8 cellular contexts compared by ENCODE assay signal in genomic region chr4:75724066-75724866, GRCh38. TPM values are rescaled to one million over a fixed set of nuclear protein-coding genes. Genes with fewer than 3 reads are reported as not detected.
A peak's percentile ranks its signal among the peaks of the same experiment; 100 is the strongest.
DNase-seq lines count a peak whose midpoint lies in the region; ATAC-seq, FAIRE-seq and TF ChIP-seq lines count a peak whose summit lies in the region.

TSS of gene USO1 (plus strand) at chr4:75724577. CDS start at chr4:75724820, 243 bp downstream.

- H3K79me2 ChIP-seq in OCI-LY1 (ENCODE audit: insufficient read depth, low read length), result peaks cover 24% of the 10 kb centered on the region; the same call in 1 of the 2 replicates

- H4K20me1 ChIP-seq in OCI-LY1 (ENCODE audit: insufficient read depth, low read length), result no peaks in the 10 kb centered on the region

- H3K4me1 Mint-ChIP-seq in mesothelial cell of epicardium, result peaks cover 42% of the 10 kb centered on the region

- no peaks in the 10 kb centered on the region for H3F3A ChIP-seq in OCI-LY1 (ENCODE audit: insufficient read depth, low read length)

- FAIRE-seq in endometrium (lab: Jason Lieb, UNC), result peak; percentile 89

- H3K4me3 Mint-ChIP-seq in mesothelial cell of epicardium, result peak within 1 kb of the TSS; percentile 97

- peak within 1 kb of the TSS; percentile 90 for H3K4me2 ChIP-seq in OCI-LY1 (ENCODE audit: low read length)

- H3K9me2 ChIP-seq in OCI-LY1 (ENCODE audit: low read depth, low read length), result no peaks in the 10 kb centered on the region

- peaks cover 52% of the 10 kb centered on the region for H3K4me1 ChIP-seq in OCI-LY1 (ENCODE audit: insufficient read depth, low read length, severe bottlenecking)

- H3K27ac ChIP-seq in OCI-LY1 (ENCODE audit: low read depth, low read length, poor library complexity, severe bottlenecking), result peak within 1 kb of the TSS; percentile 70

- no peaks in the 10 kb centered on the region for H3K9me3 Mint-ChIP-seq in mesothelial cell of epicardium

- peak within 1 kb of the TSS; percentile 77 for H3K4me3 ChIP-seq in OCI-LY1 (ENCODE audit: low read depth, low read length, poor library complexity, severe bottlenecking)

- no peaks in the 10 kb centered on the region for H3K27me3 ChIP-seq in OCI-LY1 (ENCODE audit: insufficient read depth, low read length)

- no peaks in the 10 kb centered on the region for H3K36me3 ChIP-seq in OCI-LY1 (ENCODE audit: insufficient read depth, low read length)

- peak within 1 kb of the TSS; percentile 30; the same call in 1 of the 2 replicates for H2AFZ ChIP-seq in OCI-LY1 (ENCODE audit: low read length)

- no peaks in the 10 kb centered on the region for H3K9me3 ChIP-seq in OCI-LY1 (ENCODE audit: low read length)

- DNase-seq in DMS114 treated with DMSO at 0.1 percent for 48 hours (lab: John Stamatoyannopoulos, UW; ENCODE audit: unreplicated experiment) (peak; percentile 80), HuH-7 (ENCODE audit: low spot score) (peak; percentile 82), mesothelial cell of epicardium (ENCODE audit: low spot score in 2 of 2, unreplicated experiment in 2 of 2) (peak; percentile 97 to 100)
- DNase-seq in activated CD8-positive, alpha-beta memory T cell treated with anti-CD3 and anti-CD28 coated beads, Interleukin-2, amount 50 U/mL, for 4 hours, result peak; percentile 99
- peak; percentile 99 for DNase-seq in stimulated activated CD8-positive, alpha-beta memory T cell treated with anti-CD3 and anti-CD28 coated beads, Interleukin-15, amount 100 ng/mL, for 48 hours (ENCODE audit: low read depth in 2 of 2)

- H3K36me3 Mint-ChIP-seq in mesothelial cell of epicardium, result peaks cover 1% of the 10 kb centered on the region

- TF ChIP-seq CTCF in OCI-LY1 (IDR thresholded peaks at IDR 0.05; ENCODE audit: low read length) (peak; percentile 89), mesothelial cell of epicardium (IDR thresholded peaks at IDR 0.05; ENCODE audit: unreplicated experiment) (peak; percentile 57)

- H3K27me3 Mint-ChIP-seq in mesothelial cell of epicardium (ENCODE audit: low read depth), result no peaks in the 10 kb centered on the region

- peak within 1 kb of the TSS; percentile 77 for H3K9ac ChIP-seq in OCI-LY1 (ENCODE audit: low read length)

- H3K27ac Mint-ChIP-seq in mesothelial cell of epicardium, result peak within 1 kb of the TSS; percentile 100

- peak; percentile 85 for ATAC-seq in GM21515 (IDR thresholded peaks at IDR 0.05; ENCODE audit: unreplicated experiment)

RNA-seq across cellular contexts. Expression of gene USO1, which starts in this region (rescaled TPM):
- 52.8 to 53.3 TPM (median 53.1 TPM) in 3 replicates for total RNA-seq in mesothelial cell of epicardium

Comparison
In these comparisons a context has a peak if more than half of its experiments do, and no peak if none do; other contexts are left out.
1. Peak in every context shown above with its lines: DNase-seq, ATAC-seq, H3K4me3 ChIP-seq and H3K27ac ChIP-seq.